ENCODE assay signal across 21 cellular contexts in the genomic region with DNA sequence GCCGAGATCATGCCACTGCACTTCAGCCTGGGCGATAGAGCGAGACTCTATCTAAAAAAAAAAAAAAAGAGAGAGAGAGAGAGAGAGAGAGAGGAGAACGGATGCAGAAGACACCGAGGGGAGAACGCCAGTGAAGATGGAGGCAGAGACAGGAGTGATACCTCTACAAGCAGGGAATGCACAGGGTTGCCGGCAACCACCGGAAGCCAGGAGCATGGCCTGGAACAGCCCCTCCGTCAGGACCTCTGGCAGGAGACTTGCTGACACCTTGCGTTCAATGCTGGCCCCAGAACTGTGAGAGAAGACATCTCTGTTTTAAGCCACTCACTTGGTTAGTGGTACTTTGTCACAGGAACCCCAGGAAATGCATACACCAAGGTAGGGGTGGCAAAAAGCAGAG. TPM values are rescaled to one million over a fixed set of nuclear protein-coding genes. Genes with fewer than 3 reads are reported as not detected.
A peak's percentile ranks its signal among the peaks of the same experiment; 100 is the strongest.
DNase-seq lines count a peak whose midpoint lies in the region; ATAC-seq, FAIRE-seq and TF ChIP-seq lines count a peak whose summit lies in the region.
"Had no signal": no experiment of that assay in that cellular context is flagged by ENCODE, and none has a peak within 500 bp of the region (broad histone marks: within the 10 kb centered on the region; RNA-seq: fewer than 3 reads in every experiment).

No MANE protein-coding gene starts in this region.

- BruUV-seq in Panc1 (replicated peaks; lab: Mats Ljungman, UMichigan): no TSS peak
- no TSS peak for BruUV-seq in endothelial cell of umbilical vein (replicated peaks; lab: Mats Ljungman, UMichigan)

- 93% methylated on average over 10 of the region's 10 CpGs for WGBS in SK-N-SH (ENCODE audit: low lambda C conversion rate)
- 90 to 97% methylated on average over 10 of the region's 10 CpGs for WGBS in sigmoid colon, 2 donors

- in situ Hi-C loops in Panc1 (cut with HindIII; ENCODE audit: low pct_unique_long_range_greater_than_20kb, low sequenced_read_pairs) (no loop called here), GM13977 (cut with MboI; ENCODE audit: low pct_unique_long_range_greater_than_20kb, low sequenced_read_pairs, unreplicated experiment) (no loop called here)

- no peaks in the 10 kb centered on the region for H3K9me2 ChIP-seq in SK-N-SH

- H3K36me3 Mint-ChIP-seq in osteocyte (ENCODE audit: unreplicated experiment): no peaks in the 10 kb centered on the region
- H3K36me3 Mint-ChIP-seq: CD4-positive, CD25-positive, alpha-beta regulatory T cell had no signal

- no peaks in the 10 kb centered on the region for H3K79me2 ChIP-seq in SK-N-SH (ENCODE audit: insufficient read depth)
- H3K79me2 ChIP-seq in endothelial cell of umbilical vein (ENCODE audit: control insufficient read depth, insufficient read depth, low read length): no peaks in the 10 kb centered on the region

- H3K4me3 Mint-ChIP-seq in osteocyte (ENCODE audit: unreplicated experiment): no peak overlapping the region
- H3K4me3 Mint-ChIP-seq: CD4-positive, CD25-positive, alpha-beta regulatory T cell; T-helper 2 cell treated with Interferon-gamma antibody and Interleukin-4, amounts not matched to agents 5 μg/mL and 100 μg/mL, for 36 hours had no signal

- H3K36me3 ChIP-seq in SK-N-SH (replicated peaks in 1 of 2; ENCODE audit: control insufficient read depth in 1 of 2, insufficient read depth in 2 of 2, low read length in 1 of 2) (no peaks in the 10 kb centered on the region), Panc1 (ENCODE audit: control insufficient read depth, insufficient read depth, low read length) (no peaks in the 10 kb centered on the region), endothelial cell of umbilical vein (ENCODE audit: control insufficient read depth in 2 of 2, extremely low read depth in 1 of 2, insufficient read depth in 2 of 2, low read length in 2 of 2) (no peaks in the 10 kb centered on the region), tibial artery (no peaks in the 10 kb centered on the region), sigmoid colon (no peaks in the 10 kb centered on the region)
- H3K36me3 ChIP-seq: colonic mucosa, upper lobe of right lung had no signal

- no peak for FAIRE-seq in endothelial cell of umbilical vein (lab: Jason Lieb, UNC)
- FAIRE-seq: astrocyte, H1 had no signal

- peak overlapping the region; percentile 76 for H3K27ac Mint-ChIP-seq in osteocyte (ENCODE audit: unreplicated experiment)
- H3K27ac Mint-ChIP-seq: T-helper 2 cell treated with Interferon-gamma antibody and Interleukin-4, amounts not matched to agents 5 μg/mL and 100 μg/mL, for 36 hours had no signal

- H3K27ac ChIP-seq in SK-N-SH (ENCODE audit: low read depth in 2 of 2, low read length in 1 of 2) (peak overlapping the region in 1 of 2 experiments; percentile 91; a peak in 2 of 4 replicates), Panc1 (ENCODE audit: low read length) (peak overlapping the region; percentile 26; the same call in 1 of the 2 replicates), endothelial cell of umbilical vein (ENCODE audit: insufficient read depth, low read depth, low read length) (peak overlapping the region; percentile 66), tibial artery (no peak overlapping the region), sigmoid colon (no peak overlapping the region)
- H3K27ac ChIP-seq: colonic mucosa had no signal

- no peaks in the 10 kb centered on the region for H3K9me1 ChIP-seq in endothelial cell of umbilical vein (replicated peaks; ENCODE audit: control insufficient read depth, extremely low read depth, insufficient read depth, low read length)

- TF ChIP-seq EP300 in SK-N-SH (IDR thresholded peaks at IDR 0.05; ENCODE audit: borderline replicate concordance in 1 of 2, low read depth in 1 of 2, low read length in 1 of 2): no peak
- TF ChIP-seq EP300 in sigmoid colon (IDR thresholded peaks at IDR 0.05): no peak

- H3K9me3 Mint-ChIP-seq in osteocyte (ENCODE audit: unreplicated experiment): no peaks in the 10 kb centered on the region
- H3K9me3 Mint-ChIP-seq: CD4-positive, CD25-positive, alpha-beta regulatory T cell; T-helper 2 cell treated with Interferon-gamma antibody and Interleukin-4, amounts not matched to agents 5 μg/mL and 100 μg/mL, for 36 hours had no signal

- ATAC-seq in SK-N-SH treated with all-trans-retinoic acid at 6 μM for 48 hours (no peak), Panc1 (peak; percentile 8; the same call in 1 of the 2 replicates)

- H3K27me3 ChIP-seq in SK-N-SH (ENCODE audit: insufficient read depth): no peaks in the 10 kb centered on the region
- H3K27me3 ChIP-seq in Panc1 (ENCODE audit: control insufficient read depth, insufficient read depth, low read length): no peaks in the 10 kb centered on the region
- H3K27me3 ChIP-seq in endothelial cell of umbilical vein (ENCODE audit: control insufficient read depth in 2 of 2, insufficient read depth in 2 of 2, low read length in 2 of 2): no peaks in the 10 kb centered on the region
- no peaks in the 10 kb centered on the region for H3K27me3 ChIP-seq in tibial artery
- H3K27me3 ChIP-seq in sigmoid colon: no peaks in the 10 kb centered on the region
- H3K27me3 ChIP-seq: colonic mucosa, upper lobe of right lung had no signal

- H3K4me3 ChIP-seq in SK-N-SH (ENCODE audit: low read depth in 2 of 2, low read length in 1 of 2) (no peak overlapping the region), Panc1 (ENCODE audit: low read depth in 2 of 2, low read length in 2 of 2) (no peak overlapping the region), endothelial cell of umbilical vein (replicated peaks in 1 of 3; ENCODE audit: insufficient read depth in 1 of 3, low read depth in 1 of 3, low read length in 3 of 3) (no peak overlapping the region), tibial artery (no peak overlapping the region), sigmoid colon (no peak overlapping the region)
- H3K4me3 ChIP-seq: colonic mucosa, upper lobe of right lung had no signal

- intact Hi-C loops in Panc1 (cut with micrococcal nuclease; ENCODE audit: unreplicated experiment): no loop called here
- intact Hi-C loops in endothelial cell of umbilical vein (cut with micrococcal nuclease): no loop called here
- intact Hi-C loops in tibial artery (cut with DNase I; ENCODE audit: low total_unique reads): no loop called here
- intact Hi-C loops in sigmoid colon (cut with DNase I): no loop called here

- H3K9me3 ChIP-seq in SK-N-SH (no peaks in the 10 kb centered on the region), Panc1 (ENCODE audit: control insufficient read depth, insufficient read depth, low read depth, low read length) (no peaks in the 10 kb centered on the region), endothelial cell of umbilical vein (replicated peaks; ENCODE audit: control insufficient read depth, insufficient read depth, low read length) (no peaks in the 10 kb centered on the region), tibial artery (no peaks in the 10 kb centered on the region), sigmoid colon (no peaks in the 10 kb centered on the region)
- H3K9me3 ChIP-seq: colonic mucosa, upper lobe of right lung had no signal

- TF ChIP-seq POLR2A in endothelial cell of umbilical vein (IDR thresholded peaks at IDR 0.05; ENCODE audit: low read depth, low read length) (no peak), sigmoid colon (IDR thresholded peaks at IDR 0.05) (no peak)

- no peaks in the 10 kb centered on the region for H4K20me1 ChIP-seq in SK-N-SH (ENCODE audit: insufficient read depth)
- no peaks in the 10 kb centered on the region for H4K20me1 ChIP-seq in endothelial cell of umbilical vein (replicated peaks; ENCODE audit: control insufficient read depth, extremely low read depth, insufficient read depth, low read length)

- dilution Hi-C loops in endothelial cell of umbilical vein (cut with MboI; ENCODE audit: extremely low pct_ligation_motif_present, low sequenced_read_pairs): no loop called here

- no peak for TF ChIP-seq RAD21 in SK-N-SH (IDR thresholded peaks at IDR 0.05; ENCODE audit: low read length)

- CTCF ChIA-PET in SK-N-SH (lab: Yijun Ruan, JAX): interaction anchor here (1.0 kb wide), 1 partner anchor 106 kb away, joined by 3 read pairs; no protein-coding TSS in a partner anchor
- CTCF ChIA-PET in Panc1 (lab: Charles Lee): no interaction called here
- CTCF ChIA-PET in endothelial cell of umbilical vein (lab: Charles Lee): interaction anchor here (1.2 kb wide), 2 partner anchors 14 to 106 kb away, joined by 3 to 4 read pairs; no protein-coding TSS in a partner anchor

- no peaks in the 10 kb centered on the region for H3K27me3 Mint-ChIP-seq in osteocyte (ENCODE audit: unreplicated experiment)
- H3K27me3 Mint-ChIP-seq: CD4-positive, CD25-positive, alpha-beta regulatory T cell had no signal

- H3F3A ChIP-seq in SK-N-SH (replicated peaks; ENCODE audit: insufficient read depth): no peaks in the 10 kb centered on the region

- peaks cover 20 to 45% of the 10 kb centered on the region in 2 experiments; a peak in 3 of 4 replicates for H3K4me1 ChIP-seq in SK-N-SH (ENCODE audit: control insufficient read depth in 1 of 2, insufficient read depth in 2 of 2, low read depth in 1 of 2, low read length in 1 of 2)
- peaks cover 28% of the 10 kb centered on the region for H3K4me1 ChIP-seq in Panc1 (ENCODE audit: control insufficient read depth, insufficient read depth, low read length)
- H3K4me1 ChIP-seq in endothelial cell of umbilical vein (ENCODE audit: control insufficient read depth, extremely low read depth, insufficient read depth, low read length): peaks cover 29% of the 10 kb centered on the region
- peaks cover 0 to 6% (median 0%) of the 10 kb centered on the region in 4 donors for H3K4me1 ChIP-seq in tibial artery
- no peaks in the 10 kb centered on the region for H3K4me1 ChIP-seq in sigmoid colon
- H3K4me1 ChIP-seq: colonic mucosa had no signal

- H3K9ac ChIP-seq in SK-N-SH (no peak overlapping the region), endothelial cell of umbilical vein (replicated peaks; ENCODE audit: extremely low read depth, insufficient read depth, low read length) (no peak overlapping the region)

- DNase-seq in SK-N-SH (no peak), Panc1 (ENCODE audit: low read depth, low spot score) (no peak), endothelial cell of umbilical vein (ENCODE audit: low read depth, low spot score) (no peak), osteocyte (ENCODE audit: extremely low spot score, unreplicated experiment) (no peak), GM13977 (ENCODE audit: low spot score) (no peak), tibial artery (no peak), sigmoid colon (no peak)
- DNase-seq: activated CD4-positive, CD25-positive, alpha-beta regulatory T cell treated with anti-CD3 and anti-CD28 coated beads, Interleukin-2, amount 50 U/mL, for 72 hours; activated CD8-positive, alpha-beta memory T cell treated with anti-CD3 and anti-CD28 coated beads, Interleukin-2, amount 50 U/mL, for 4 hours; CD4-positive, CD25-positive, alpha-beta regulatory T cell; colonic mucosa; foreskin fibroblast; KG1; NCI-H1105; NCI-H526 treated with DMSO at 0.1 percent for 48 hours; stimulated activated naive CD4-positive, alpha-beta T cell treated with Interleukin-2 at 50 U/mL for 16 hours; upper lobe of right lung had no signal

- H3K4me2 ChIP-seq in SK-N-SH (peak overlapping the region; percentile 51; the same call in 1 of the 2 replicates), endothelial cell of umbilical vein (ENCODE audit: insufficient read depth, low read length) (peak overlapping the region; percentile 1)

- H2AFZ ChIP-seq in SK-N-SH (ENCODE audit: low read depth) (peak overlapping the region; percentile 72; the same call in 1 of the 2 replicates), endothelial cell of umbilical vein (ENCODE audit: low read depth, low read length) (no peak overlapping the region)

- peaks cover 76% of the 10 kb centered on the region for H3K4me1 Mint-ChIP-seq in osteocyte (ENCODE audit: unreplicated experiment)

- TF ChIP-seq CTCF in SK-N-SH (IDR thresholded peaks at IDR 0.05) (no peak), Panc1 (IDR thresholded peaks at IDR 0.05) (no peak), endothelial cell of umbilical vein (IDR thresholded peaks at IDR 0.05; ENCODE audit: extremely low read depth in 1 of 2, insufficient read depth in 1 of 2, low read depth in 1 of 2, low read length in 2 of 2) (no peak), osteocyte (IDR thresholded peaks at IDR 0.05) (no peak), GM13977 (IDR thresholded peaks at IDR 0.05; ENCODE audit: extremely low read depth, insufficient read depth, missing control alignments) (no peak), tibial artery (IDR thresholded peaks at IDR 0.05) (no peak), sigmoid colon (IDR thresholded peaks at IDR 0.05) (no peak)

- POLR2A ChIA-PET in SK-N-SH (lab: Yijun Ruan, JAX): interaction anchor here (0.7 kb wide), 1 partner anchor 248 kb away, joined by 3 read pairs; no protein-coding TSS in a partner anchor
- POLR2A ChIA-PET in Panc1 (lab: Charles Lee): no interaction called here
- POLR2A ChIA-PET in endothelial cell of umbilical vein (lab: Charles Lee): no interaction called here

RNA-seq across cellular contexts. Expression of a gene that starts 38.1 kb away (rescaled TPM):
- polyA plus RNA-seq in SK-N-SH (2012; rRNA removed) (38.2 and 52.0 TPM in 2 replicates), endothelial cell of umbilical vein (17.5 and 25.2 TPM in 2 replicates), sigmoid colon (10 to 100 TPM; 12.0 to 35.8 (median 20.9) TPM)
- polyA plus RNA-seq in SK-N-SH (2012; cell fraction: cytosol; rRNA removed): 32.6 and 37.1 TPM in 2 replicates
- polyA plus RNA-seq in SK-N-SH (2012; cell fraction: nucleus; rRNA removed): 60.7 and 85.8 TPM in 2 replicates
- total RNA-seq in Panc1 (2021; ENCODE audit: unreplicated experiment) (30.1 TPM), endothelial cell of umbilical vein (12.2 and 12.6 TPM in 2 replicates), osteocyte (11.0 and 16.1 TPM in 2 replicates), sigmoid colon (10 to 100 TPM in 2 of 4 donors, 1 to 10 TPM in 2; 3.6 to 42.1 (median 7.6) TPM)
- polyA plus RNA-seq in Panc1 (2012; ENCODE audit: insufficient read length): 18.3 TPM
- polyA plus RNA-seq in endothelial cell of umbilical vein (2011; cell fraction: cytosol; rRNA removed): 24.1 and 27.8 TPM in 2 replicates
- polyA plus RNA-seq in endothelial cell of umbilical vein (2011; cell fraction: nucleus; rRNA removed): 49.2 and 70.2 TPM in 2 replicates
- polyA plus RNA-seq in endothelial cell of umbilical vein (2012): 16.4 and 20.9 TPM in 2 replicates
- polyA minus RNA-seq in endothelial cell of umbilical vein: 29.2 and 38.4 TPM in 2 replicates
- polyA minus RNA-seq in endothelial cell of umbilical vein (2011; cell fraction: cytosol; rRNA and poly(A)+ RNA removed): 32.1 TPM
- 53.7 and 58.1 TPM in 2 replicates for polyA minus RNA-seq in endothelial cell of umbilical vein (2011; cell fraction: nucleus; rRNA and poly(A)+ RNA removed)

Comparison
In these comparisons a context has a peak if more than half of its experiments do, and no peak if none do; other contexts are left out.
1. H3K27ac ChIP-seq: peak in Panc1 (single experiment) and endothelial cell of umbilical vein (single experiment); none in tibial artery (0 of 2) and sigmoid colon (0 of 4).